In genomic region chr16:29837833-29838232, GRCh38 we compare ENCODE assay signal across 14 cellular contexts. TPM values are rescaled to one million over a fixed set of nuclear protein-coding genes. Genes with fewer than 3 reads are reported as not detected.
DNase-seq lines count a peak whose midpoint lies in the region; ATAC-seq lines count a peak whose summit lies in the region.
"Had no signal": no experiment of that assay in that cellular context is flagged by ENCODE, and none has a peak within 500 bp of the region (broad histone marks: within the 10 kb centered on the region; RNA-seq: fewer than 3 reads in every experiment).

No MANE protein-coding gene starts in this region.

- no peaks in the 10 kb centered on the region for H3K27me3 Mint-ChIP-seq in activated naive CD4-positive, alpha-beta T cell treated with anti-CD3 and anti-CD28 coated beads, Interleukin-2, amount 10 ng/mL, durations not matched to agents 7 days and 5 days
- H3K27me3 Mint-ChIP-seq: CD4-positive, alpha-beta memory T cell had no signal

- peak overlapping the region; percentile 24 for H3K27ac Mint-ChIP-seq in activated naive CD4-positive, alpha-beta T cell treated with anti-CD3 and anti-CD28 coated beads, Interleukin-2, amount 10 ng/mL, durations not matched to agents 7 days and 5 days

- peaks cover under 1% of the 10 kb centered on the region for H3K4me1 Mint-ChIP-seq in activated naive CD4-positive, alpha-beta T cell treated with anti-CD3 and anti-CD28 coated beads, Interleukin-2, amount 10 ng/mL, durations not matched to agents 7 days and 5 days

- H3K4me3 Mint-ChIP-seq in activated naive CD4-positive, alpha-beta T cell treated with anti-CD3 and anti-CD28 coated beads, Interleukin-2, amount 10 ng/mL, durations not matched to agents 7 days and 5 days = no peak overlapping the region

- no peaks in the 10 kb centered on the region for H3K9me3 Mint-ChIP-seq in activated naive CD4-positive, alpha-beta T cell treated with anti-CD3 and anti-CD28 coated beads, Interleukin-2, amount 10 ng/mL, durations not matched to agents 7 days and 5 days
- H3K9me3 Mint-ChIP-seq: CD4-positive, alpha-beta memory T cell had no signal

- CTCF ChIA-PET in activated naive CD4-positive, alpha-beta T cell treated with anti-CD3 and anti-CD28 coated beads, Interleukin-2, amount 10 ng/mL, durations not matched to agents 7 days and 5 days (lab: Charles Lee) = interaction anchor here (1.8 to 2.1 kb wide), 2 partner anchors 10 to 30 kb away, joined by 3 to 16 read pairs; no protein-coding TSS in a partner anchor

- ATAC-seq in HG03095 (IDR thresholded peaks at IDR 0.05; ENCODE audit: unreplicated experiment) (no peak), GM18873 (IDR thresholded peaks at IDR 0.05; ENCODE audit: low FRiP score, unreplicated experiment) (no peak)
- ATAC-seq: GM12878, HCT116 had no signal

- no peak for DNase-seq in activated naive CD4-positive, alpha-beta T cell treated with anti-CD3 and anti-CD28 coated beads, Interleukin-2, amount 10 ng/mL, durations not matched to agents 7 days and 5 days
- DNase-seq in activated naive CD4-positive, alpha-beta T cell treated with anti-CD3 and anti-CD28 coated beads, Interleukin-2, amount 50 U/mL, for 16 hours = no peak
- DNase-seq in amniotic epithelial cell (ENCODE audit: low read depth) (peak; percentile 95), lung microvascular endothelial cell (ENCODE audit: low read depth in 2 of 2) (peak; percentile 49 to 50), HuH-7.5 (ENCODE audit: low spot score) (no peak)
- DNase-seq: BE2C, DMS79, GM23248 had no signal

- peaks cover 55% of the 10 kb centered on the region for H3K36me3 Mint-ChIP-seq in activated naive CD4-positive, alpha-beta T cell treated with anti-CD3 and anti-CD28 coated beads, Interleukin-2, amount 10 ng/mL, durations not matched to agents 7 days and 5 days

RNA-seq across cellular contexts. Expression of gene MVP, which starts 17.6 kb away (rescaled TPM):
- 122 and 182 TPM in 2 replicates for total RNA-seq in lung microvascular endothelial cell

RNA-seq across cellular contexts. Expression of gene PAGR1, which starts 21.9 kb away (rescaled TPM):
- total RNA-seq in lung microvascular endothelial cell = 11.1 and 16.3 TPM in 2 replicates

RNA-seq across cellular contexts. Expression of gene CDIPT, which starts 25.2 kb away (rescaled TPM):
- 50.1 and 86.3 TPM in 2 replicates for total RNA-seq in lung microvascular endothelial cell

RNA-seq across cellular contexts. Expression of gene PRRT2, which starts 25.8 kb away (rescaled TPM):
- total RNA-seq in lung microvascular endothelial cell = under 0.01 and 0.22 TPM in 2 replicates
- total RNA-seq: HT-29 had no signal

RNA-seq across cellular contexts. Expression of gene MAZ, which starts 31.5 kb away (rescaled TPM):
- total RNA-seq in lung microvascular endothelial cell = 109 and 125 TPM in 2 replicates

Comparison
In these comparisons a context has a peak if more than half of its experiments do, and no peak if none do; other contexts are left out.
1. DNase-seq: peak in amniotic epithelial cell (single experiment) and lung microvascular endothelial cell (2 of 2); none in activated naive CD4-positive, alpha-beta T cell treated with anti-CD3 and anti-CD28 coated beads, Interleukin-2, amount 10 ng/mL, durations not matched to agents 7 days and 5 days (single experiment), activated naive CD4-positive, alpha-beta T cell treated with anti-CD3 and anti-CD28 coated beads, Interleukin-2, amount 50 U/mL, for 16 hours (single experiment) and HuH-7.5 (single experiment).